8 cellular contexts compared by ENCODE assay signal in the genomic region with DNA sequence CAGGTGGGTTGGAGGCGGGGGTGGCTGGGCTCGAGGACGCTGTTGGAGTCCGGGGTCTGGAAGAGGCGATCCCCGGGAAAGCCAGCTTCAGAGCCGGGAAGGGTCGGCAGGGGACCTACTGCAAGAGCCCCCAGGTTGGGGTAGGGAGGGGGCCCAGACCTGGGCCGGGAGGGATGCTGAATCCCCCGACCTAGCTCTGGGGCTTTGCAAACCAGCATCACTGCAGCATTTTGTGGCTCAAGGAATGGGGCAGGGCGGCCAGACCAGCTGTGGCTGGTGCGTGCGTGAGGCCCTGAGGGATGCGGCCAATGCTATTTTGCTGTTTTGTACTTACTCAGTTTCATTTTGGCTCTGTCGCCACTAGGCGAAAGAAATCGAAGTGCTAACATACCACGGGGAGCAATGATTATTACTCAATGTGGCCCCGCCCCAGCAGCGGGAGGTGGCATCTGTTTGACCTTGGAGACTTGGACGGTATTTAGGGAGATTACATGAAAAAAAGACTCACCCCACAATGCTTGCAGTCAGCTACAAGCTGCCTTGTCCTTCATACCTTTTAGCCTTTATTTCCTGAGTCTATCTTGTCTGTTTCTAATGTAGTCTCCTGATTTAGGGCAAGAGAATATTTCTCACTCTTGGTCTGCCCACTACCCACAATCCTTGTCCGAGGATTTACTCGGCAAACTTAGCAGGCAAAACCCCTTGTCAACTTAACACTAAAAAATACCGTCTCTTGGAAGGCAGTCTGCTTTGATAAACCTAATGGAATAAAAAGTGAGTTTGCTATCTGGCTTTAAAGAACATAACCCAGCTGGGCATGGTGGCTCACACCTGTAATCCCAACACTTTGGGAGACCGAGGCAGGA. TPM values are rescaled to one million over a fixed set of nuclear protein-coding genes. Genes with fewer than 3 reads are reported as not detected.
DNase-seq lines count a peak whose midpoint lies in the region; ATAC-seq, FAIRE-seq and TF ChIP-seq lines count a peak whose summit lies in the region.

No MANE protein-coding gene starts in this region.

- peak overlapping the region; percentile 91 for H3K27ac ChIP-seq in GM12878 (ENCODE audit: control insufficient read depth, insufficient read depth)
- peak overlapping the region; percentile 52 for H3K27ac ChIP-seq in iPS-18a (ENCODE audit: low read length)
- peak overlapping the region in 20 of 21 experiments; percentile 72 to 98 (median 91) for H3K27ac ChIP-seq in skin epidermis

- H4K20me1 ChIP-seq in GM12878 (ENCODE audit: control insufficient read depth, insufficient read depth), result peaks cover 2% of the 10 kb centered on the region; the same call in 1 of the 2 replicates

- peak; percentile 11; the same call in 1 of the 2 replicates for TF ChIP-seq RAD21 in GM12878 (IDR thresholded peaks at IDR 0.05; ENCODE audit: insufficient read depth, low read depth, low read length)

- intact Hi-C loops in GM12878 (cut with micrococcal nuclease; ENCODE audit: unreplicated experiment), result loop anchor here (1.0 to 2.0 kb wide), 2 partner anchors 41 to 74 kb away; no protein-coding TSS in a partner anchor

- POLR2A ChIA-PET in GM12878 (lab: Charles Lee), result interaction anchor here (0.8 to 5.4 kb wide), 12 partner anchors 8 to 271 kb away, joined by 3 to 67 read pairs (median 4); partner anchors contain the start of genes HSPB1, MDH2, STYXL1 and YWHAG

- no peaks in the 10 kb centered on the region for H3K9me3 ChIP-seq in GM12878 (replicated peaks; ENCODE audit: control insufficient read depth, insufficient read depth, low read length)
- H3K9me3 ChIP-seq in iPS-18a (ENCODE audit: control insufficient read depth, low read depth, low read length), result no peaks in the 10 kb centered on the region

- peaks cover 14% of the 10 kb centered on the region for H3K4me1 ChIP-seq in GM12878 (ENCODE audit: control insufficient read depth, insufficient read depth, low read length)
- H3K4me1 ChIP-seq in iPS-18a (ENCODE audit: control insufficient read depth, low read depth, low read length), result peaks cover 15% of the 10 kb centered on the region

- DNase-seq in NCI-H748 (lab: John Stamatoyannopoulos, UW; ENCODE audit: unreplicated experiment) (peak; percentile 68), NCI-H748 treated with DMSO at 0.1 percent for 48 hours (lab: John Stamatoyannopoulos, UW) (no peak), NCI-H1105 (lab: John Stamatoyannopoulos, UW) (peak; percentile 53), T1000 (lab: John Stamatoyannopoulos, UW) (peak; percentile 60), GM12878 (ENCODE audit: low read depth, low spot score) (peak; percentile 64)

- FAIRE-seq in GM12878 (lab: Jason Lieb, UNC), result peak; percentile 80

- H3K4me2 ChIP-seq in GM12878 (ENCODE audit: control insufficient read depth, insufficient read depth), result peak overlapping the region; percentile 91

- peak; percentile 64 for TF ChIP-seq POLR2A in GM12878 (IDR thresholded peaks at IDR 0.05; ENCODE audit: low read depth, low read length)

- SMC1A ChIA-PET in GM12878 (lab: Charles Lee; ENCODE audit: uncharacterized antibody, unreplicated experiment), result interaction anchor here (1.0 to 4.9 kb wide), 10 partner anchors 9 to 140 kb away, joined by 3 to 29 read pairs (median 5); partner anchors contain the start of gene YWHAG

- no peaks in the 10 kb centered on the region for H3K27me3 ChIP-seq in GM12878 (replicated peaks in 1 of 2; ENCODE audit: control insufficient read depth in 2 of 2, insufficient read depth in 2 of 2, low read length in 1 of 2)
- H3K27me3 ChIP-seq in iPS-18a (ENCODE audit: control insufficient read depth, insufficient read depth, low read length), result no peaks in the 10 kb centered on the region

- BruUV-seq in GM12878 (replicated peaks; lab: Mats Ljungman, UMichigan), result TSS peak; percentile 89

- H3K4me3 ChIP-seq in GM12878 (peak overlapping the region; percentile 81), iPS-18a (ENCODE audit: low read length) (peak overlapping the region; percentile 62), skin epidermis (peak overlapping the region; percentile 52 to 88 (median 69))

- H3K9ac ChIP-seq in GM12878 (ENCODE audit: control insufficient read depth, insufficient read depth, low read length) (peak overlapping the region; percentile 88), iPS-18a (ENCODE audit: low read length) (peak overlapping the region; percentile 78)

- peak in 2 of 3 experiments; percentile 24 to 29; a peak in 2 of 6 replicates for TF ChIP-seq CTCF in GM12878 (IDR thresholded peaks at IDR 0.05 in 2 of 3, conservative IDR thresholded peaks at IDR 0.05 in 1 of 3; ENCODE audit: control insufficient read depth in 2 of 3, extremely low read depth in 1 of 3, insufficient read depth in 1 of 3, low read depth in 3 of 3, low read length in 3 of 3)

- TF ChIP-seq EP300 in GM12878 (IDR thresholded peaks at IDR 0.05; ENCODE audit: borderline replicate concordance in 1 of 2, control insufficient read depth in 1 of 2, low read depth in 2 of 2, low read length in 2 of 2), result peak in 1 of 2 experiments; percentile 40; a peak in 1 of 4 replicates

- CTCF ChIA-PET in GM12878 (lab: Yijun Ruan, JAX), result interaction anchor here (0.6 to 11.0 kb wide), 9 partner anchors 9 to 1245 kb away, joined by 3 to 229 read pairs (median 4); partner anchors contain the start of gene YWHAG

- H2AFZ ChIP-seq in GM12878 (ENCODE audit: control insufficient read depth, low read depth, low read length), result peak overlapping the region; percentile 40

- H3K36me3 ChIP-seq in GM12878 (ENCODE audit: control insufficient read depth in 2 of 2, insufficient read depth in 2 of 2, low read length in 1 of 2) (peaks cover 0 to 5% of the 10 kb centered on the region in 2 experiments; a peak in 1 of 4 replicates), iPS-18a (ENCODE audit: control insufficient read depth, low read depth, low read length) (no peaks in the 10 kb centered on the region)

- in situ Hi-C loops in GM12878 (cut with MboI), result no loop called here

- WGBS in GM12878 (ENCODE audit: insufficient coverage, insufficient replicate concordance, low lambda C conversion rate, missing lambda C conversion rate), result under 1% methylated on average over 25 of the region's 25 CpGs

- ATAC-seq in HG02759 (IDR thresholded peaks at IDR 0.05; ENCODE audit: unreplicated experiment), result peak; percentile 46
- peak; percentile 78 for ATAC-seq in GM12878

- peaks cover 5% of the 10 kb centered on the region for H3K79me2 ChIP-seq in GM12878 (ENCODE audit: control insufficient read depth, insufficient read depth, low read length)

- RAD21 ChIA-PET in GM12878 (lab: Charles Lee; ENCODE audit: unreplicated experiment), result interaction anchor here (0.8 to 9.3 kb wide), 10 partner anchors 16 to 141 kb away, joined by 3 to 86 read pairs (median 4); partner anchors contain the start of genes HSPB1 and YWHAG

TF ChIP-seq in GM12878, 131 proteins besides CTCF, POLR2A, EP300 and RAD21 (continues in another document):
- TF ChIP-seq CHD1 (IDR thresholded peaks at IDR 0.05; ENCODE audit: low read depth, low read length) (no peak; the same call in 1 of the 2 replicates), MLLT1 (IDR thresholded peaks at IDR 0.05) (peak; percentile 95)

RNA-seq across cellular contexts. Expression of gene HSPB1, which starts 16.2 kb away (rescaled TPM):
- 21.2 and 22.1 TPM in 2 replicates for total RNA-seq in GM12878 (2013; cell fraction: nucleolus; rRNA removed)
- 31.9 and 47.8 TPM in 2 replicates for total RNA-seq in GM12878 (2014; rRNA removed)
- total RNA-seq in GM12878 (2014; rRNA removed; fragmentation: Illumina TruSeq; extraction: Trizol), result 35.4 and 41.2 TPM in 2 replicates
- total RNA-seq in GM12878 (2021), result 181 and 189 TPM in 2 replicates
- polyA plus RNA-seq in GM12878 (2011; ENCODE audit: low read depth), result 50.0 TPM
- polyA plus RNA-seq in GM12878 (2011; rRNA removed), result 10.4 and 67.5 TPM in 2 replicates
- polyA plus RNA-seq in GM12878 (2011; cell fraction: cytosol; rRNA removed), result 139 and 153 TPM in 2 replicates
- polyA plus RNA-seq in GM12878 (2011; cell fraction: nucleus; rRNA removed), result 127 and 155 TPM in 2 replicates
- polyA plus RNA-seq in GM12878 (2012), result 172 and 210 TPM in 2 replicates
- polyA plus RNA-seq in GM12878 (2014; fragmentation: Illumina TruSeq; extraction: Trizol), result 1.4 and 41.6 TPM in 2 replicates
- polyA plus RNA-seq in GM12878 (2014; fragmentation: Nextera tagmentation; extraction: Ambion mirVana), result 10 to 100 TPM; 13.7 to 56.5 TPM
- polyA plus RNA-seq in GM12878 (2014; rRNA removed), result 134 and 182 TPM in 2 replicates
- polyA plus RNA-seq in GM12878 (2016; fragmentation: Nextera tagmentation; extraction: Ambion mirVana), result 100 to 1,000 TPM; 279 to 297 TPM
- 15.6 and 24.8 TPM in 2 replicates for polyA minus RNA-seq in GM12878 (2011; rRNA and poly(A)+ RNA removed)
- polyA minus RNA-seq in GM12878 (2011; cell fraction: cytosol; rRNA and poly(A)+ RNA removed), result 42.6 and 53.3 TPM in 2 replicates
- 21.4 and 37.5 TPM in 2 replicates for polyA minus RNA-seq in GM12878 (2011; cell fraction: nucleus; rRNA and poly(A)+ RNA removed)

RNA-seq across cellular contexts. Expression of gene YWHAG, which starts 40.1 kb away (rescaled TPM):
- 36.7 and 39.5 TPM in 2 replicates for total RNA-seq in GM12878 (2013; cell fraction: nucleolus; rRNA removed)
- total RNA-seq in GM12878 (2014; rRNA removed), result 26.0 and 26.4 TPM in 2 replicates
- total RNA-seq in GM12878 (2014; rRNA removed; fragmentation: Illumina TruSeq; extraction: Trizol), result 77.4 and 79.7 TPM in 2 replicates
- total RNA-seq in GM12878 (2021), result 153 and 157 TPM in 2 replicates
- polyA plus RNA-seq in GM12878 (2011; ENCODE audit: low read depth), result 37.6 TPM
- polyA plus RNA-seq in GM12878 (2011; rRNA removed), result 59.6 and 75.1 TPM in 2 replicates
- polyA plus RNA-seq in GM12878 (2011; cell fraction: cytosol; rRNA removed), result 34.2 and 44.7 TPM in 2 replicates
- 25.0 and 40.2 TPM in 2 replicates for polyA plus RNA-seq in GM12878 (2011; cell fraction: nucleus; rRNA removed)
- 86.1 and 86.2 TPM in 2 replicates for polyA plus RNA-seq in GM12878 (2012)
- 125 and 130 TPM in 2 replicates for polyA plus RNA-seq in GM12878 (2014; fragmentation: Illumina TruSeq; extraction: Trizol)
- 10 to 100 TPM; 20.2 to 27.2 TPM for polyA plus RNA-seq in GM12878 (2014; fragmentation: Nextera tagmentation; extraction: Ambion mirVana)
- 55.4 and 61.8 TPM in 2 replicates for polyA plus RNA-seq in GM12878 (2014; rRNA removed)
- polyA plus RNA-seq in GM12878 (2016; fragmentation: Nextera tagmentation; extraction: Ambion mirVana), result 10 to 100 TPM; 24.3 to 26.1 TPM
- polyA minus RNA-seq in GM12878 (2011; rRNA and poly(A)+ RNA removed), result 60.4 and 89.3 TPM in 2 replicates
- polyA minus RNA-seq in GM12878 (2011; cell fraction: cytosol; rRNA and poly(A)+ RNA removed), result 48.9 and 52.5 TPM in 2 replicates
- polyA minus RNA-seq in GM12878 (2011; cell fraction: nucleus; rRNA and poly(A)+ RNA removed), result 11.5 and 21.3 TPM in 2 replicates
